ENCODE assay signal across 9 cellular contexts in the genomic region with DNA sequence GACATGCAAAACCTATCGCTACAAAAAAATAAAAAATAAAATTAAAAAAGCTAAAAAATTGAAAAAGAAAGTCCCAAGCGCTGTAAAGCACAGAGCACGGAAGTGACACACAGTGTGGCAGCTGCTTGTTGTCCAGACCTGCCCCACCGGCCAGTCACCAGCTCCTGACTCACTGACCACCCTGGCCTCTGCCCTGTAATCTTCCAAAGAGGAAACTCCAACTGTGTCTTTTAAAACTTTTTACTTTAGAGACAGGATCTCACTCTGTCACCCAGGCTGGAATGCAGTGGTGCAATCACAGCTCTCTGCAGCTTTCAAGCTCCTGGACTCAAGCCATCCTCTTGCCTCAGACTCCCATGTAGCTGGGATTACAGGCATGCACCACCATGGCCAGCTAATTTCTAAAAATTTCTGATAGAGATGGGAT. TPM values are rescaled to one million over a fixed set of nuclear protein-coding genes. Genes with fewer than 3 reads are reported as not detected.
DNase-seq lines count a peak whose midpoint lies in the region; ATAC-seq and TF ChIP-seq lines count a peak whose summit lies in the region.
"Had no signal": no experiment of that assay in that cellular context is flagged by ENCODE, and none has a peak within 500 bp of the region (broad histone marks: within the 10 kb centered on the region; RNA-seq: fewer than 3 reads in every experiment).

No MANE protein-coding gene starts in this region.

- H3K36me3 ChIP-seq in breast epithelium, result no peaks in the 10 kb centered on the region
- no peaks in the 10 kb centered on the region for H3K36me3 ChIP-seq in thoracic aorta

- DNase-seq in HT1080 (ENCODE audit: low read depth), result peak; percentile 98
- peak in 1 of 2 donors; percentile 75 for DNase-seq in breast epithelium (ENCODE audit: low spot score in 2 of 2)
- DNase-seq in left colon, result peak; percentile 40 to 55
- DNase-seq in thoracic aorta (ENCODE audit: low spot score), result peak; percentile 68
- DNase-seq in SIG-M5 (lab: John Stamatoyannopoulos, UW), result no peak
- no peak for DNase-seq in SKM-1 (lab: John Stamatoyannopoulos, UW; ENCODE audit: unreplicated experiment)
- DNase-seq: SHP77 treated with DMSO at 0.1 percent for 48 hours had no signal

- intact Hi-C loops in breast epithelium (cut with DNase I; ENCODE audit: low total_unique reads), result no loop called here
- intact Hi-C loops in left colon (cut with DNase I, micrococcal nuclease), result no loop called here

- H3K27me3 ChIP-seq in breast epithelium (no peaks in the 10 kb centered on the region), thoracic aorta (replicated peaks; ENCODE audit: insufficient read depth) (no peaks in the 10 kb centered on the region)

- TF ChIP-seq CTCF in breast epithelium (IDR thresholded peaks at IDR 0.05) (no peak), thoracic aorta (IDR thresholded peaks at IDR 0.05) (no peak)

- H3K4me3 ChIP-seq in breast epithelium (no peak overlapping the region), thoracic aorta (no peak overlapping the region)

- peaks cover 3 to 10% of the 10 kb centered on the region in 2 donors for H3K4me1 ChIP-seq in breast epithelium
- H3K4me1 ChIP-seq in thoracic aorta (ENCODE audit: control insufficient read depth in 1 of 2, low read depth in 2 of 2), result peaks cover 10 to 37% of the 10 kb centered on the region in 2 donors

- TF ChIP-seq POLR2A in breast epithelium (IDR thresholded peaks at IDR 0.05), result no peak

- H3K9me3 ChIP-seq in breast epithelium (no peaks in the 10 kb centered on the region), thoracic aorta (no peaks in the 10 kb centered on the region)

- H3K27ac ChIP-seq in breast epithelium (peak overlapping the region; percentile 48 to 67), thoracic aorta (no peak overlapping the region)

- peak; percentile 53 for ATAC-seq in left colon
- peak; percentile 70 for ATAC-seq in thoracic aorta (ENCODE audit: insufficient number of reproducible peaks, low FRiP score, low read depth)
- ATAC-seq in GM19351 (IDR thresholded peaks at IDR 0.05; ENCODE audit: unreplicated experiment), result no peak
- ATAC-seq in GM21381 (IDR thresholded peaks at IDR 0.05; ENCODE audit: unreplicated experiment), result no peak

RNA-seq across cellular contexts. Expression of a gene that starts 23.6 kb away (rescaled TPM):
- total RNA-seq in HT1080 (2014; rRNA removed; shearing (Covaris generic)), result 10.1 and 25.1 TPM in 2 replicates
- 54.8 and 66.0 TPM in 2 replicates for polyA plus RNA-seq in HT1080 (2015; cell fraction: cytosol; rRNA removed)
- 25.6 and 26.7 TPM in 2 replicates for polyA plus RNA-seq in HT1080 (2015; cell fraction: nucleus; rRNA removed)
- total RNA-seq in breast epithelium (10 to 100 TPM; 11.3 to 31.4 (median 24.9) TPM), left colon (10 to 100 TPM; 21.4 to 32.9 TPM), thoracic aorta (10 to 100 TPM; 27.6 to 48.8 TPM)

Comparison
In these comparisons a context has a peak if more than half of its experiments do, and no peak if none do; other contexts are left out.
1. DNase-seq: peak in HT1080 (single experiment), left colon (2 of 2) and thoracic aorta (single experiment); none in SIG-M5 (single experiment) and SKM-1 (single experiment).
2. H3K27ac ChIP-seq: peak in breast epithelium (2 of 2); none in thoracic aorta (0 of 2).
3. ATAC-seq: peak in left colon (single experiment) and thoracic aorta (single experiment); none in GM19351 (single experiment) and GM21381 (single experiment).